In the genomic region with DNA sequence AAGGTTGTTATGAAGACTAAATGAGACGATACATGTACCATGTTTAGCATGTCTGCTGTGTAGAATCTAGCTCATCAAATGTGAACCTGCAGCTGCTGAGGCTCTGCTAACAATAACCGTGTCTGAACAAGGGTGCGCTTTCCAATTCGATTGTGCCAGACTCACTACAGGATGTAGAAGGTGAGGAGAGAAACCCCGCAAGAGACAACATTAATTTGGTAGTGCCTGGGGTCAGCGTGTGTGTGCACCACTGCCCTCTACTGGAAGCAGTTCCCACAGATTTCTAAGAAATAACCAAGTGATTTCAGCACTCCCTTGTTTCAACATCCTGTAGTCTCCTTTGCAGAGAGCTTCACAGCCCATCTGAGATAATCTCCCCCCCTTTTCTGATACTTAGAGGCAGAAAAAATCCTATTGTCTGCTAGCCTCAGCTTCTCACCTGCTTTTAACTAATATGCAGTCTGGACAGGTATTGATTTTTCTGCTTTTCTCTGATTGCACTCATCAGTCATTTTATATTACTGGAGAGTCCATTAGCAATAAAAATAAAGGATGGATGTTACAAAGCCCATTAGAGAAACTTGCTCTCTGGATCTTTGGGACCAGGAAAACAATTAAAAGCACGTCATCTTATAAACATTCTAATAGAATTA, we compare ENCODE assay signal across 1 cellular context.
TF ChIP-seq lines count a peak whose summit lies in the region.

No MANE protein-coding gene starts in this region.

TF ChIP-seq in K562, 482 proteins besides CTCF, POLR2A, EP300 and RAD21 (continued from another document and continues in another):
- TF ChIP-seq, protein P1, sequence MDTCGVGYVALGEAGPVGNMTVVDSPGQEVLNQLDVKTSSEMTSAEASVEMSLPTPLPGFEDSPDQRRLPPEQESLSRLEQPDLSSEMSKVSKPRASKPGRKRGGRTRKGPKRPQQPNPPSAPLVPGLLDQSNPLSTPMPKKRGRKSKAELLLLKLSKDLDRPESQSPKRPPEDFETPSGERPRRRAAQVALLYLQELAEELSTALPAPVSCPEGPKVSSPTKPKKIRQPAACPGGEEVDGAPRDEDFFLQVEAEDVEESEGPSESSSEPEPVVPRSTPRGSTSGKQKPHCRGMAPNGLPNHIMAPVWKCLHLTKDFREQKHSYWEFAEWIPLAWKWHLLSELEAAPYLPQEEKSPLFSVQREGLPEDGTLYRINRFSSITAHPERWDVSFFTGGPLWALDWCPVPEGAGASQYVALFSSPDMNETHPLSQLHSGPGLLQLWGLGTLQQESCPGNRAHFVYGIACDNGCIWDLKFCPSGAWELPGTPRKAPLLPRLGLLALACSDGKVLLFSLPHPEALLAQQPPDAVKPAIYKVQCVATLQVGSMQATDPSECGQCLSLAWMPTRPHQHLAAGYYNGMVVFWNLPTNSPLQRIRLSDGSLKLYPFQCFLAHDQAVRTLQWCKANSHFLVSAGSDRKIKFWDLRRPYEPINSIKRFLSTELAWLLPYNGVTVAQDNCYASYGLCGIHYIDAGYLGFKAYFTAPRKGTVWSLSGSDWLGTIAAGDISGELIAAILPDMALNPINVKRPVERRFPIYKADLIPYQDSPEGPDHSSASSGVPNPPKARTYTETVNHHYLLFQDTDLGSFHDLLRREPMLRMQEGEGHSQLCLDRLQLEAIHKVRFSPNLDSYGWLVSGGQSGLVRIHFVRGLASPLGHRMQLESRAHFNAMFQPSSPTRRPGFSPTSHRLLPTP (IDR thresholded peaks at IDR 0.05; ENCODE audit: borderline replicate concordance, extremely low read depth, insufficient read length), result no peak
- TF ChIP-seq KHSRP (IDR thresholded peaks at IDR 0.05) (no peak), PTBP1 (IDR thresholded peaks at IDR 0.05; ENCODE audit: low read depth, low read length) (no peak), ZNF146 (CRISPR knock-in tag; IDR thresholded peaks at IDR 0.05; ENCODE audit: unreplicated experiment) (no peak), TCF3 (CRISPR knock-in tag; IDR thresholded peaks at IDR 0.05) (peak; percentile 14; the same call in 1 of the 2 replicates), BRF1 (IDR thresholded peaks at IDR 0.05; ENCODE audit: borderline replicate concordance, extremely low read depth, insufficient read length) (no peak), SMARCE1 (IDR thresholded peaks at IDR 0.05) (no peak), NCOR1 (IDR thresholded peaks at IDR 0.05) (no peak), SP2 (IDR thresholded peaks at IDR 0.05; ENCODE audit: extremely low read depth, low read depth, low read length, poor library complexity, severe bottlenecking) (no peak), ZNF586 (CRISPR knock-in tag; conservative IDR thresholded peaks at IDR 0.05) (no peak), ZNF436 (CRISPR knock-in tag; IDR thresholded peaks at IDR 0.05) (no peak), ZC3H8 (IDR thresholded peaks at IDR 0.05) (no peak), SIN3A (IDR thresholded peaks at IDR 0.05; ENCODE audit: borderline replicate concordance in 2 of 2, control insufficient read depth in 1 of 2, low read depth in 2 of 2, low read length in 2 of 2) (no peak), ZNF445 (CRISPR knock-in tag; IDR thresholded peaks at IDR 0.05; ENCODE audit: low read depth) (no peak), SMAD2 (IDR thresholded peaks at IDR 0.05; ENCODE audit: low read depth, low read length) (no peak), CHD2 (IDR thresholded peaks at IDR 0.05; ENCODE audit: low read depth, low read length) (no peak), DMBX1 (CRISPR knock-in tag; IDR thresholded peaks at IDR 0.05; ENCODE audit: borderline replicate concordance) (no peak), DIDO1 (tag; IDR thresholded peaks at IDR 0.05; ENCODE audit: low read depth) (no peak), MAFK (IDR thresholded peaks at IDR 0.05; ENCODE audit: low read length) (no peak), SMARCA4 (IDR thresholded peaks at IDR 0.05) (no peak), HNRNPUL1 (IDR thresholded peaks at IDR 0.05; ENCODE audit: low read length) (no peak), ZNF12 (CRISPR knock-in tag; IDR thresholded peaks at IDR 0.05) (no peak), ZSCAN29 (IDR thresholded peaks at IDR 0.05) (no peak), TRIM28 (IDR thresholded peaks at IDR 0.05) (no peak), HOXB6 (CRISPR knock-in tag; IDR thresholded peaks at IDR 0.05; ENCODE audit: borderline replicate concordance) (no peak), PPARD (CRISPR knock-in tag; IDR thresholded peaks at IDR 0.05) (no peak), NFIC (IDR thresholded peaks at IDR 0.05) (no peak)
- TF ChIP-seq, protein P2, sequence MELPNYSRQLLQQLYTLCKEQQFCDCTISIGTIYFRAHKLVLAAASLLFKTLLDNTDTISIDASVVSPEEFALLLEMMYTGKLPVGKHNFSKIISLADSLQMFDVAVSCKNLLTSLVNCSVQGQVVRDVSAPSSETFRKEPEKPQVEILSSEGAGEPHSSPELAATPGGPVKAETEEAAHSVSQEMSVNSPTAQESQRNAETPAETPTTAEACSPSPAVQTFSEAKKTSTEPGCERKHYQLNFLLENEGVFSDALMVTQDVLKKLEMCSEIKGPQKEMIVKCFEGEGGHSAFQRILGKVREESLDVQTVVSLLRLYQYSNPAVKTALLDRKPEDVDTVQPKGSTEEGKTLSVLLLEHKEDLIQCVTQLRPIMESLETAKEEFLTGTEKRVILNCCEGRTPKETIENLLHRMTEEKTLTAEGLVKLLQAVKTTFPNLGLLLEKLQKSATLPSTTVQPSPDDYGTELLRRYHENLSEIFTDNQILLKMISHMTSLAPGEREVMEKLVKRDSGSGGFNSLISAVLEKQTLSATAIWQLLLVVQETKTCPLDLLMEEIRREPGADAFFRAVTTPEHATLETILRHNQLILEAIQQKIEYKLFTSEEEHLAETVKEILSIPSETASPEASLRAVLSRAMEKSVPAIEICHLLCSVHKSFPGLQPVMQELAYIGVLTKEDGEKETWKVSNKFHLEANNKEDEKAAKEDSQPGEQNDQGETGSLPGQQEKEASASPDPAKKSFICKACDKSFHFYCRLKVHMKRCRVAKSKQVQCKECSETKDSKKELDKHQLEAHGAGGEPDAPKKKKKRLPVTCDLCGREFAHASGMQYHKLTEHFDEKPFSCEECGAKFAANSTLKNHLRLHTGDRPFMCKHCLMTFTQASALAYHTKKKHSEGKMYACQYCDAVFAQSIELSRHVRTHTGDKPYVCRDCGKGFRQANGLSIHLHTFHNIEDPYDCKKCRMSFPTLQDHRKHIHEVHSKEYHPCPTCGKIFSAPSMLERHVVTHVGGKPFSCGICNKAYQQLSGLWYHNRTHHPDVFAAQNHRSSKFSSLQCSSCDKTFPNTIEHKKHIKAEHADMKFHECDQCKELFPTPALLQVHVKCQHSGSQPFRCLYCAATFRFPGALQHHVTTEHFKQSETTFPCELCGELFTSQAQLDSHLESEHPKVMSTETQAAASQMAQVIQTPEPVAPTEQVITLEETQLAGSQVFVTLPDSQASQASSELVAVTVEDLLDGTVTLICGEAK (IDR thresholded peaks at IDR 0.05), result no peak
- TF ChIP-seq, protein P2 (CRISPR knock-in tag; IDR thresholded peaks at IDR 0.05), result no peak
- TF ChIP-seq, protein P3, sequence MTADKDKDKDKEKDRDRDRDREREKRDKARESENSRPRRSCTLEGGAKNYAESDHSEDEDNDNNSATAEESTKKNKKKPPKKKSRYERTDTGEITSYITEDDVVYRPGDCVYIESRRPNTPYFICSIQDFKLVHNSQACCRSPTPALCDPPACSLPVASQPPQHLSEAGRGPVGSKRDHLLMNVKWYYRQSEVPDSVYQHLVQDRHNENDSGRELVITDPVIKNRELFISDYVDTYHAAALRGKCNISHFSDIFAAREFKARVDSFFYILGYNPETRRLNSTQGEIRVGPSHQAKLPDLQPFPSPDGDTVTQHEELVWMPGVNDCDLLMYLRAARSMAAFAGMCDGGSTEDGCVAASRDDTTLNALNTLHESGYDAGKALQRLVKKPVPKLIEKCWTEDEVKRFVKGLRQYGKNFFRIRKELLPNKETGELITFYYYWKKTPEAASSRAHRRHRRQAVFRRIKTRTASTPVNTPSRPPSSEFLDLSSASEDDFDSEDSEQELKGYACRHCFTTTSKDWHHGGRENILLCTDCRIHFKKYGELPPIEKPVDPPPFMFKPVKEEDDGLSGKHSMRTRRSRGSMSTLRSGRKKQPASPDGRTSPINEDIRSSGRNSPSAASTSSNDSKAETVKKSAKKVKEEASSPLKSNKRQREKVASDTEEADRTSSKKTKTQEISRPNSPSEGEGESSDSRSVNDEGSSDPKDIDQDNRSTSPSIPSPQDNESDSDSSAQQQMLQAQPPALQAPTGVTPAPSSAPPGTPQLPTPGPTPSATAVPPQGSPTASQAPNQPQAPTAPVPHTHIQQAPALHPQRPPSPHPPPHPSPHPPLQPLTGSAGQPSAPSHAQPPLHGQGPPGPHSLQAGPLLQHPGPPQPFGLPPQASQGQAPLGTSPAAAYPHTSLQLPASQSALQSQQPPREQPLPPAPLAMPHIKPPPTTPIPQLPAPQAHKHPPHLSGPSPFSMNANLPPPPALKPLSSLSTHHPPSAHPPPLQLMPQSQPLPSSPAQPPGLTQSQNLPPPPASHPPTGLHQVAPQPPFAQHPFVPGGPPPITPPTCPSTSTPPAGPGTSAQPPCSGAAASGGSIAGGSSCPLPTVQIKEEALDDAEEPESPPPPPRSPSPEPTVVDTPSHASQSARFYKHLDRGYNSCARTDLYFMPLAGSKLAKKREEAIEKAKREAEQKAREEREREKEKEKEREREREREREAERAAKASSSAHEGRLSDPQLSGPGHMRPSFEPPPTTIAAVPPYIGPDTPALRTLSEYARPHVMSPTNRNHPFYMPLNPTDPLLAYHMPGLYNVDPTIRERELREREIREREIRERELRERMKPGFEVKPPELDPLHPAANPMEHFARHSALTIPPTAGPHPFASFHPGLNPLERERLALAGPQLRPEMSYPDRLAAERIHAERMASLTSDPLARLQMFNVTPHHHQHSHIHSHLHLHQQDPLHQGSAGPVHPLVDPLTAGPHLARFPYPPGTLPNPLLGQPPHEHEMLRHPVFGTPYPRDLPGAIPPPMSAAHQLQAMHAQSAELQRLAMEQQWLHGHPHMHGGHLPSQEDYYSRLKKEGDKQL (CRISPR knock-in tag; IDR thresholded peaks at IDR 0.05; ENCODE audit: borderline replicate concordance), result no peak
- TF ChIP-seq, protein P4, sequence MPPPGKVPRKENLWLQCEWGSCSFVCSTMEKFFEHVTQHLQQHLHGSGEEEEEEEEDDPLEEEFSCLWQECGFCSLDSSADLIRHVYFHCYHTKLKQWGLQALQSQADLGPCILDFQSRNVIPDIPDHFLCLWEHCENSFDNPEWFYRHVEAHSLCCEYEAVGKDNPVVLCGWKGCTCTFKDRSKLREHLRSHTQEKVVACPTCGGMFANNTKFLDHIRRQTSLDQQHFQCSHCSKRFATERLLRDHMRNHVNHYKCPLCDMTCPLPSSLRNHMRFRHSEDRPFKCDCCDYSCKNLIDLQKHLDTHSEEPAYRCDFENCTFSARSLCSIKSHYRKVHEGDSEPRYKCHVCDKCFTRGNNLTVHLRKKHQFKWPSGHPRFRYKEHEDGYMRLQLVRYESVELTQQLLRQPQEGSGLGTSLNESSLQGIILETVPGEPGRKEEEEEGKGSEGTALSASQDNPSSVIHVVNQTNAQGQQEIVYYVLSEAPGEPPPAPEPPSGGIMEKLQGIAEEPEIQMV (tag; conservative IDR thresholded peaks at IDR 0.05; ENCODE audit: low read depth), result no peak
- TF ChIP-seq, protein P5, sequence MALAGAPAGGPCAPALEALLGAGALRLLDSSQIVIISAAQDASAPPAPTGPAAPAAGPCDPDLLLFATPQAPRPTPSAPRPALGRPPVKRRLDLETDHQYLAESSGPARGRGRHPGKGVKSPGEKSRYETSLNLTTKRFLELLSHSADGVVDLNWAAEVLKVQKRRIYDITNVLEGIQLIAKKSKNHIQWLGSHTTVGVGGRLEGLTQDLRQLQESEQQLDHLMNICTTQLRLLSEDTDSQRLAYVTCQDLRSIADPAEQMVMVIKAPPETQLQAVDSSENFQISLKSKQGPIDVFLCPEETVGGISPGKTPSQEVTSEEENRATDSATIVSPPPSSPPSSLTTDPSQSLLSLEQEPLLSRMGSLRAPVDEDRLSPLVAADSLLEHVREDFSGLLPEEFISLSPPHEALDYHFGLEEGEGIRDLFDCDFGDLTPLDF (CRISPR knock-in tag; IDR thresholded peaks at IDR 0.05), result no peak
